Comparison of ENCODE assay signal across 8 cellular contexts in genomic region chr17:81552244-81553017, GRCh38.
DNase-seq lines count a peak whose midpoint lies in the region; ATAC-seq lines count a peak whose summit lies in the region.

Gene FAAP100, minus strand, starts transcription at chr17:81552353. Its CDS starts 23 bp downstream, at chr17:81552330.

- DNase-seq in NCI-H774 (lab: John Stamatoyannopoulos, UW) (peak; percentile 92), memory B cell (ENCODE audit: low spot score in 2 of 2) (peak; percentile 77 to 93)
- peak; percentile 94 for DNase-seq in activated CD8-positive, alpha-beta memory T cell treated with anti-CD3 and anti-CD28 coated beads for 24 hours
- peak; percentile 62 to 76 (median 69) for DNase-seq in effector memory CD4-positive, alpha-beta T cell
- DNase-seq in stimulated activated CD8-positive, alpha-beta memory T cell treated with anti-CD3 and anti-CD28 coated beads, Interleukin-12 subunit alpha, Interleukin-12 subunit beta, amount 100 ng/mL, for 1 hour (ENCODE audit: low read depth): peak; percentile 60

- H3K27ac Mint-ChIP-seq in memory B cell: peak within 1 kb of the TSS; percentile 84

- peak within 1 kb of the TSS; percentile 77 for H3K27ac ChIP-seq in ACC112 (ENCODE audit: low read depth, low read length)
- H3K27ac ChIP-seq in effector memory CD4-positive, alpha-beta T cell (ENCODE audit: insufficient read depth, low read length, poor library complexity, severe bottlenecking): peak within 1 kb of the TSS; percentile 76

- H3K4me1 ChIP-seq in ACC112 (ENCODE audit: control insufficient read depth, insufficient read depth, low read length, unreplicated experiment): peaks cover 26% of the 10 kb centered on the region
- peaks cover 18% of the 10 kb centered on the region for H3K4me1 ChIP-seq in effector memory CD4-positive, alpha-beta T cell (ENCODE audit: control insufficient read depth, insufficient read depth, low read length, poor library complexity, severe bottlenecking)

- peaks cover 29% of the 10 kb centered on the region for H3K79me2 ChIP-seq in ACC112 (ENCODE audit: control insufficient read depth, insufficient read depth, low read length, unreplicated experiment)

- H3K9me3 ChIP-seq in effector memory CD4-positive, alpha-beta T cell (ENCODE audit: control insufficient read depth, low read length): no peaks in the 10 kb centered on the region

- no peaks in the 10 kb centered on the region for H3K27me3 ChIP-seq in ACC112 (ENCODE audit: insufficient read depth, low read length)
- H3K27me3 ChIP-seq in effector memory CD4-positive, alpha-beta T cell (replicated peaks; ENCODE audit: control insufficient read depth, insufficient read depth, low read length, poor library complexity, severe bottlenecking): no peaks in the 10 kb centered on the region

- peak within 1 kb of the TSS; percentile 81 for H3K4me3 ChIP-seq in ACC112 (ENCODE audit: low read depth, low read length)
- peak within 1 kb of the TSS; percentile 95 for H3K4me3 ChIP-seq in effector memory CD4-positive, alpha-beta T cell (ENCODE audit: insufficient read depth, low read depth, low read length, poor library complexity, severe bottlenecking)

- peak within 1 kb of the TSS; percentile 66 for H2AFZ ChIP-seq in ACC112 (ENCODE audit: low read length, unreplicated experiment)

- peak within 1 kb of the TSS; percentile 93 for H3K4me3 Mint-ChIP-seq in memory B cell

- peaks cover 5% of the 10 kb centered on the region; the same call in 1 of the 2 replicates for H3K36me3 ChIP-seq in ACC112 (ENCODE audit: insufficient read depth, low read length)
- H3K36me3 ChIP-seq in effector memory CD4-positive, alpha-beta T cell (ENCODE audit: control insufficient read depth, insufficient read depth, low read length): peaks cover 14% of the 10 kb centered on the region

- ATAC-seq in GM18519 (IDR thresholded peaks at IDR 0.05; ENCODE audit: low FRiP score, unreplicated experiment) (peak; percentile 30), HG03135 (IDR thresholded peaks at IDR 0.05; ENCODE audit: unreplicated experiment) (peak; percentile 53), memory B cell (ENCODE audit: low read depth) (peak; percentile 67)

- H3K9me3 Mint-ChIP-seq in memory B cell: no peaks in the 10 kb centered on the region

- H3K27me3 Mint-ChIP-seq in memory B cell: no peaks in the 10 kb centered on the region

- peaks cover 21% of the 10 kb centered on the region for H3K4me1 Mint-ChIP-seq in memory B cell

- peaks cover 9% of the 10 kb centered on the region for H3K36me3 Mint-ChIP-seq in memory B cell

Comparison
In these comparisons a context has a peak if more than half of its experiments do, and no peak if none do; other contexts are left out.
1. Peak in every context shown above with its lines: DNase-seq, ATAC-seq, H3K4me3 ChIP-seq and H3K27ac ChIP-seq.